8 cellular contexts compared by ENCODE assay signal in the genomic region with DNA sequence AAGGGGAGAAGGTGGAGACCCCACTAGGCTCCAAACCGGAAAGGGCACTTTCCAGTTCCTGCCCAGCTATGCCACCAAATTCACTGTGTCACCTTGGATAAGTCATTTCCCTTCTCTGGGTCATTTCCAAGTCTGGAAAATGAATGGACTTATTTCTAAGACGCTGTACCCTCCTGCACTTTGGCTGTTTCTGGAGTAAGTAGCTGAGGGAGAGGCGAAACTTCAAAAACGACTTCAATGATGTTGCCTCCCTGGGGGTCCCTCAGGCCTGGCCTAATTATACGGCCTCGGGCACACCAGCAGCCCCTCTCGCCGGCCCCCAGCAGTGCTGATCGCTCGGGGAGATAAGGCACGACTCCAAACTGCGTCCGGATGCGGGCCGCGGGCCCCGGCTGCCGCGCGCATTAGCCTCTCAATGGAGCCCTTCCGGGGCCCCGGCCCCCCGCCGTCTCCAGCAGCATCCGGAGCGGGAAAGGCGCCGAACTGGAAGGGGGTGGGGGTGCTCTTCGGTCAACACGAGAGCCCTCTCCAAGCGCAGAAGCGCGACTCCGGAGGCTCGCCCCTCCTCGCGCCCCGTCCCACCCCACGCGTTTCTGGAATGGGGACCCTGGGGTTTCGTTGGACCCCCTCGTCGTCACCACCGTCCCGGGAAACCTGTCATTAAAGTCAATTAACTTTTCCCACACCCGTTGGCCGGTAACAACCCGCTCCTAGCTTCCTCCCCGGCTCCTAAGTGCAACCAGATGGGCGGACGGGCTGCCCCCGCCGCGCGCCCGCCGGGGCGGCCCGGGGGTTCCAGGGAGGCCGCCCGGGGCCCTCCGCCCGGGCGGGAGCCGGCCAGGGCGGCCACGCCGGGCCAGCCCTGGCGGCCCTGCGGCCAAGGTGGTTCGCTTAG. TPM values are rescaled to one million over a fixed set of nuclear protein-coding genes. Genes with fewer than 3 reads are reported as not detected.
DNase-seq lines count a peak whose midpoint lies in the region; ATAC-seq and TF ChIP-seq lines count a peak whose summit lies in the region.

No MANE protein-coding gene starts in this region.

- no peaks in the 10 kb centered on the region for H3K27me3 Mint-ChIP-seq in Caco-2 (ENCODE audit: insufficient read depth, unreplicated experiment)
- H3K27me3 Mint-ChIP-seq in T-cell = peaks cover 13 to 58% of the 10 kb centered on the region in 2 donors

- H3K4me1 Mint-ChIP-seq in Caco-2 (ENCODE audit: low read depth, unreplicated experiment) (peaks cover 13% of the 10 kb centered on the region), T-cell (peaks cover 27 to 42% (median 29%) of the 10 kb centered on the region in 3 donors)

- H3K36me3 Mint-ChIP-seq in Caco-2 (ENCODE audit: insufficient read depth, unreplicated experiment) (peaks cover 58% of the 10 kb centered on the region), T-cell (no peaks in the 10 kb centered on the region)

- ATAC-seq in T-cell (replicated peaks in 1 of 4) (peak in 2 of 4 experiments; percentile 6 to 24), lower lobe of right lung (peak; percentile 1 to 31), thoracic aorta (ENCODE audit: insufficient number of reproducible peaks, low FRiP score, low read depth) (no peak), GM18520 (IDR thresholded peaks at IDR 0.05; ENCODE audit: unreplicated experiment) (no peak), HG02763 (IDR thresholded peaks at IDR 0.05; ENCODE audit: unreplicated experiment) (no peak)

- H3K9me3 ChIP-seq in Caco-2 = no peaks in the 10 kb centered on the region
- no peaks in the 10 kb centered on the region for H3K9me3 ChIP-seq in lower lobe of right lung
- no peaks in the 10 kb centered on the region for H3K9me3 ChIP-seq in thoracic aorta

- no TSS peak for BruUV-seq in Caco-2 (replicated peaks; lab: Mats Ljungman, UMichigan)

- H3K9me3 Mint-ChIP-seq in Caco-2 (ENCODE audit: unreplicated experiment) (no peaks in the 10 kb centered on the region), T-cell (no peaks in the 10 kb centered on the region)

- H3K4me3 Mint-ChIP-seq in Caco-2 (ENCODE audit: unreplicated experiment) = peak overlapping the region; percentile 88
- H3K4me3 Mint-ChIP-seq in T-cell = peak overlapping the region; percentile 43 to 76 (median 49)

- POLR2A ChIA-PET in Caco-2 (lab: Charles Lee) (interaction anchor here (0.5 to 1.6 kb wide), 6 partner anchors 8 to 175 kb away, joined by 3 to 21 read pairs (median 4); no protein-coding TSS in a partner anchor), T-cell (lab: Charles Lee) (no interaction called here)

- H3K27ac Mint-ChIP-seq in Caco-2 (ENCODE audit: unreplicated experiment) (peak overlapping the region; percentile 68), T-cell (no peak overlapping the region)

- H3K27ac ChIP-seq in HL-60 (replicated peaks) (no peak overlapping the region), lower lobe of right lung (peak overlapping the region; percentile 95), thoracic aorta (peak overlapping the region; percentile 87 to 97)

- no peaks in the 10 kb centered on the region for H3K27me3 ChIP-seq in Caco-2 (replicated peaks; ENCODE audit: control insufficient read depth, insufficient read depth, low read length)
- H3K27me3 ChIP-seq in HL-60 (ENCODE audit: insufficient read depth, poor library complexity, severe bottlenecking) = peaks cover 11% of the 10 kb centered on the region
- peaks cover 4% of the 10 kb centered on the region for H3K27me3 ChIP-seq in lower lobe of right lung (ENCODE audit: low read depth)
- no peaks in the 10 kb centered on the region for H3K27me3 ChIP-seq in thoracic aorta (replicated peaks; ENCODE audit: insufficient read depth)

- DNase-seq in Caco-2 (peak; percentile 64 to 74), HL-60 (ENCODE audit: low read depth in 1 of 2, low spot score in 1 of 2) (no peak), T-cell (peak in 2 of 34 experiments; percentile 9 to 19), ecto neural progenitor cell (ENCODE audit: low spot score) (peak; percentile 82), lower lobe of right lung (peak; percentile 74), thoracic aorta (ENCODE audit: low spot score) (no peak)

- TF ChIP-seq CTCF in Caco-2 (IDR thresholded peaks at IDR 0.05; ENCODE audit: insufficient read depth in 1 of 2, low read depth in 1 of 2, low read length in 1 of 2, severe bottlenecking in 1 of 2, unreplicated experiment in 1 of 2) (no peak), HL-60 (IDR thresholded peaks at IDR 0.05; ENCODE audit: insufficient read depth, low read length) (no peak), lower lobe of right lung (IDR thresholded peaks at IDR 0.05) (no peak), thoracic aorta (IDR thresholded peaks at IDR 0.05) (no peak)

- peaks cover 30% of the 10 kb centered on the region for H3K4me1 ChIP-seq in Caco-2
- H3K4me1 ChIP-seq in lower lobe of right lung = peaks cover 47% of the 10 kb centered on the region
- peaks cover 18 to 45% of the 10 kb centered on the region in 2 donors for H3K4me1 ChIP-seq in thoracic aorta (ENCODE audit: control insufficient read depth in 1 of 2, low read depth in 2 of 2)

- intact Hi-C loops in Caco-2 (cut with micrococcal nuclease; ENCODE audit: unreplicated experiment) (no loop called here), lower lobe of right lung (cut with DNase I) (loop anchor here (10.0 kb wide), 1 partner anchor 174 kb away; no protein-coding TSS in a partner anchor)

- H3K4me3 ChIP-seq in Caco-2 (ENCODE audit: low read depth, low read length) = peak overlapping the region; percentile 63
- peak overlapping the region; percentile 20 for H3K4me3 ChIP-seq in HL-60 (replicated peaks; ENCODE audit: insufficient read depth, low read length)
- peak overlapping the region; percentile 45 for H3K4me3 ChIP-seq in lower lobe of right lung
- peak overlapping the region; percentile 72 for H3K4me3 ChIP-seq in thoracic aorta

- CTCF ChIA-PET in Caco-2 (lab: Charles Lee) (interaction anchor here (0.8 to 5.4 kb wide), 4 partner anchors 10 to 360 kb away, joined by 3 to 47 read pairs (median 4); no protein-coding TSS in a partner anchor), T-cell (lab: Charles Lee) (interaction anchor here in 1 of 2 donors (1.1 kb wide), 1 partner anchor 361 kb away, joined by 4 read pairs; no protein-coding TSS in a partner anchor)

- peaks cover 7% of the 10 kb centered on the region for H3K36me3 ChIP-seq in Caco-2 (ENCODE audit: control insufficient read depth, insufficient read depth, low read length)
- no peaks in the 10 kb centered on the region for H3K36me3 ChIP-seq in lower lobe of right lung
- H3K36me3 ChIP-seq in thoracic aorta = no peaks in the 10 kb centered on the region

RNA-seq across cellular contexts. Expression of gene HES1, which starts 4.8 kb away (rescaled TPM):
- total RNA-seq in Caco-2 (2022) = 123 and 128 TPM in 2 replicates
- total RNA-seq in T-cell = 1 to 10 TPM in 1 of 5 donors, under 1 TPM in 4; 0.35 to 1.1 (median 0.46) TPM
- 29.5 TPM for total RNA-seq in lower lobe of right lung
- 10 to 100 TPM; 29.3 to 60.5 TPM for total RNA-seq in thoracic aorta

Comparison
In these comparisons a context has a peak if more than half of its experiments do, and no peak if none do; other contexts are left out.
1. DNase-seq: peak in Caco-2 (2 of 2), ecto neural progenitor cell (single experiment) and lower lobe of right lung (single experiment); none in HL-60 (0 of 2) and thoracic aorta (single experiment).
2. H3K4me3 ChIP-seq: peak in every context shown above with its lines; median percentile 72 in thoracic aorta; 63 in Caco-2; 45 in lower lobe of right lung; 20 in HL-60.
3. ATAC-seq: peak in lower lobe of right lung (2 of 2); none in thoracic aorta (single experiment), GM18520 (single experiment) and HG02763 (single experiment).
4. RNA of gene HES1, which starts 4.8 kb away (total RNA-seq): 123 to 128 TPM in Caco-2, 29.3 to 60.5 TPM in thoracic aorta and 29.5 TPM in lower lobe of right lung (single experiment); 0.35 to 1.1 TPM in T-cell; every median in the first group is over 10 times any median in the second.